ENCODE assay signal across 11 cellular contexts in the genomic region with DNA sequence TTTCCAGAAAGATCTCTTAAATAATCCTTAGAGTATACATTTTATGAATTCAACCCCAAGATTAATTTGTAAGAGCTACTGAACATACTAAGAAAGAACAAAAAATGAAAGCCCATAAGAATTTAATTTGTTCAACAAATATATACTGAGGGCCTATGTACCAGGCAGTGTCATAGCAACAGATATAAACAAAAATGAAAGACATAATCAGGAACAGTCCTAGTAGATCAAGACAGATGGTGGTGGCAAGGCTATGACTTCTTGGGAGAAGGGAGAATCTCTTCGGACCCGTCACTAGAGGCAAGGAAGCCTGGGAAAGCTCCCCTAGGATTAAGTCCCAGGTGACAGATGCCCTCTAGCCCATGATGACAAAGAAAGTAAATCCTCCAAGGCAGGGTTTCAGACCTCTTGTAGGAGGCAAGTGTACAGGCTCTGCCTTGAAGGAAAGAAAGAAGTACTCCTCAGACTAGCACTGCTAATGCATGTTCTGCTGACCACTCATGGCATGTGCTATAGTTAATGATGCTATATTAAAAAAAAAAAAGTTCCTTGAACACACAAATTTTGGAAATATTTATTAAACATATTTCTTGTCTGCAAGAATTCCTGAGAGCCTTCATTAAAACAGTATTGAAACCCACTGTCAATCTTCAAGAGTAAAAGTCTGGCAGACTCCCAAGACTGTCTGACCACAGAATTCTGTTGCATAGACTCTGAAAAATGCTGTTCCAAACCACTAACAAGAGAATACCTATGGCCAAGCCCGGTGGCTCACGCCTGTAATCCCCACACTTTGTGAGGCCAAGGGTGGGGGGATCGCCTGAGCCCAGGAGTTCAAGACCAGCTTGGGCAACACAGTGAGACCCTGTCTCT. TPM values are rescaled to one million over a fixed set of nuclear protein-coding genes. Genes with fewer than 3 reads are reported as not detected.
A peak's percentile ranks its signal among the peaks of the same experiment; 100 is the strongest.
DNase-seq lines count a peak whose midpoint lies in the region; ATAC-seq, FAIRE-seq and TF ChIP-seq lines count a peak whose summit lies in the region.
"Had no signal": no experiment of that assay in that cellular context is flagged by ENCODE, and none has a peak within 500 bp of the region (broad histone marks: within the 10 kb centered on the region; RNA-seq: fewer than 3 reads in every experiment).

No MANE protein-coding gene starts in this region.

- H3K36me3 ChIP-seq in Panc1 (ENCODE audit: control insufficient read depth, insufficient read depth, low read length), result peaks cover 27% of the 10 kb centered on the region
- H3K36me3 ChIP-seq: ovary had no signal

- peak overlapping the region; percentile 52 for H3K27ac Mint-ChIP-seq in activated T-cell treated with anti-CD3 and anti-CD28 coated beads, Interleukin-2, amount 50 U/mL, for 72 hours

- H3K4me3 ChIP-seq in Panc1 (ENCODE audit: low read depth in 2 of 2, low read length in 2 of 2), result no peak overlapping the region
- H3K4me3 ChIP-seq: ovary, tibial artery had no signal

- FAIRE-seq in urothelium cell line (lab: Jason Lieb, UNC), result no peak

- intact Hi-C loops in Panc1 (cut with micrococcal nuclease; ENCODE audit: unreplicated experiment), result no loop called here

- no peak overlapping the region for H3K4me3 Mint-ChIP-seq in activated T-cell treated with anti-CD3 and anti-CD28 coated beads, Interleukin-2, amount 50 U/mL, for 72 hours

- TF ChIP-seq CTCF in Panc1 (IDR thresholded peaks at IDR 0.05), result no peak

- H3K27me3 Mint-ChIP-seq in activated T-cell treated with anti-CD3 and anti-CD28 coated beads, Interleukin-2, amount 50 U/mL, for 72 hours (ENCODE audit: low read depth), result no peaks in the 10 kb centered on the region

- no peak overlapping the region for H3K27ac ChIP-seq in Panc1 (ENCODE audit: low read length)
- peak overlapping the region; percentile 44 for H3K27ac ChIP-seq in epithelial cell of prostate
- H3K27ac ChIP-seq: ovary, tibial artery had no signal

- no peak for DNase-seq in activated T-cell treated with anti-CD3 and anti-CD28 coated beads, Interleukin-2, amount 50 U/mL, for 72 hours
- DNase-seq in activated T-cell treated with anti-CD3 and anti-CD28 coated beads, Interleukin-2, amount 50 U/mL, for 1 hour, result no peak
- DNase-seq in Panc1 (ENCODE audit: low read depth, low spot score) (no peak), epithelial cell of prostate (ENCODE audit: low read depth, low spot score) (peak; percentile 37), urothelium cell line (ENCODE audit: low spot score) (peak; percentile 82), NCI-H1436 (lab: John Stamatoyannopoulos, UW) (no peak), SHP77 treated with DMSO at 0.1 percent for 48 hours (lab: John Stamatoyannopoulos, UW) (no peak)
- DNase-seq: ovary, tibial artery had no signal

- in situ Hi-C loops in Panc1 (cut with HindIII; ENCODE audit: low pct_unique_long_range_greater_than_20kb, low sequenced_read_pairs), result no loop called here

- POLR2A ChIA-PET in Panc1 (lab: Charles Lee), result no interaction called here

- H3K4me1 Mint-ChIP-seq in activated T-cell treated with anti-CD3 and anti-CD28 coated beads, Interleukin-2, amount 50 U/mL, for 72 hours (ENCODE audit: low read depth), result peaks cover 27% of the 10 kb centered on the region

- no peaks in the 10 kb centered on the region for H3K27me3 ChIP-seq in Panc1 (ENCODE audit: control insufficient read depth, insufficient read depth, low read length)
- H3K27me3 ChIP-seq: ovary, tibial artery had no signal

- CTCF ChIA-PET in Panc1 (lab: Charles Lee), result no interaction called here

- no peaks in the 10 kb centered on the region for H3K9me3 ChIP-seq in Panc1 (ENCODE audit: control insufficient read depth, insufficient read depth, low read depth, low read length)
- H3K9me3 ChIP-seq: ovary, tibial artery had no signal

- no peaks in the 10 kb centered on the region for H3K4me1 ChIP-seq in Panc1 (ENCODE audit: control insufficient read depth, insufficient read depth, low read length)
- H3K4me1 ChIP-seq: tibial artery had no signal

- no peaks in the 10 kb centered on the region for H3K9me3 Mint-ChIP-seq in activated T-cell treated with anti-CD3 and anti-CD28 coated beads, Interleukin-2, amount 50 U/mL, for 72 hours

- no peak for ATAC-seq in activated T-cell treated with anti-CD3 and anti-CD28 coated beads, Interleukin-2, amount 50 U/mL, for 72 hours (replicated peaks in 1 of 2)
- ATAC-seq in Panc1 (peak; percentile 38), HG03439 (IDR thresholded peaks at IDR 0.05; ENCODE audit: unreplicated experiment) (no peak)
- ATAC-seq: left lobe of liver had no signal

- no TSS peak for BruUV-seq in Panc1 (replicated peaks; lab: Mats Ljungman, UMichigan)

- peaks cover 9 to 26% of the 10 kb centered on the region in 2 donors for H3K36me3 Mint-ChIP-seq in activated T-cell treated with anti-CD3 and anti-CD28 coated beads, Interleukin-2, amount 50 U/mL, for 72 hours (ENCODE audit: insufficient read depth in 2 of 2)

RNA-seq across cellular contexts. Expression of gene NOL10, which starts 31.5 kb away (rescaled TPM):
- 10 to 100 TPM; 24.6 to 33.1 TPM for total RNA-seq in activated T-cell treated with anti-CD3 and anti-CD28 coated beads, Interleukin-2, amount 50 U/mL, for 72 hours
- 37.7 TPM for total RNA-seq in Panc1 (2021; ENCODE audit: unreplicated experiment)
- 21.5 TPM for polyA plus RNA-seq in Panc1 (2012; ENCODE audit: insufficient read length)

Comparison
In these comparisons a context has a peak if more than half of its experiments do, and no peak if none do; other contexts are left out.
1. DNase-seq: peak in epithelial cell of prostate (single experiment) and urothelium cell line (single experiment); none in activated T-cell treated with anti-CD3 and anti-CD28 coated beads, Interleukin-2, amount 50 U/mL, for 72 hours (0 of 2), activated T-cell treated with anti-CD3 and anti-CD28 coated beads, Interleukin-2, amount 50 U/mL, for 1 hour (single experiment), Panc1 (single experiment), NCI-H1436 (single experiment) and SHP77 treated with DMSO at 0.1 percent for 48 hours (single experiment).